ENCODE assay signal across 28 cellular contexts in genomic region chr9:104107799-104108198, GRCh38.
"Had no signal": no experiment of that assay in that cellular context is flagged by ENCODE, and none has a peak within 500 bp of the region (broad histone marks: within the 10 kb centered on the region; RNA-seq: fewer than 3 reads in every experiment).

No MANE protein-coding gene starts in this region.

- H3K4me1 Mint-ChIP-seq: activated B cell treated with CpG ODN at 0.5 μM for 24 hours; activated CD4-positive, alpha-beta T cell treated with anti-CD3 and anti-CD28 coated beads, Interleukin-2, amount 10 ng/mL, durations not matched to agents 24 days and 14 days; activated naive CD4-positive, alpha-beta T cell treated with anti-CD3 and anti-CD28 coated beads, Interleukin-2, amount 10 ng/mL, durations not matched to agents 7 days and 5 days; activated naive CD4-positive, alpha-beta T cell treated with anti-CD3 and anti-CD28 coated beads, Interleukin-2, amount 50 U/mL, for 24 hours had no signal

- H3K9me3 Mint-ChIP-seq: activated B cell treated with CpG ODN at 0.5 μM for 24 hours; activated CD4-positive, alpha-beta memory T cell treated with anti-CD3 and anti-CD28 coated beads for 36 hours; activated CD4-positive, alpha-beta T cell treated with anti-CD3 and anti-CD28 coated beads, Interleukin-2, amount 10 ng/mL, durations not matched to agents 24 days and 14 days; activated CD8-positive, alpha-beta T cell treated with anti-CD3 and anti-CD28 coated beads for 36 hours; activated naive CD4-positive, alpha-beta T cell treated with anti-CD3 and anti-CD28 coated beads, Interleukin-2, amount 10 ng/mL, durations not matched to agents 7 days and 5 days; activated naive CD4-positive, alpha-beta T cell treated with anti-CD3 and anti-CD28 coated beads, Interleukin-2, amount 50 U/mL, for 24 hours; activated T-cell treated with anti-CD3 and anti-CD28 coated beads, Interleukin-2, amount 50 U/mL, for 4 hours; activated T-helper 1 cell treated with anti-CD3 and anti-CD28 coated beads, Interleukin-12 subunit alpha, Interleukin-12 subunit beta, Interleukin-2, Interleukin-4 antibody, amounts not matched to agents 30 ng/mL and 10 ng/mL and 1 ng/mL, durations not matched to agents 14 hours and 24 hours and 36 hours; activated T-helper 2 cell treated with anti-CD3 and anti-CD28 coated beads, Interferon-gamma antibody, Interleukin-2, Interleukin-4, amounts not matched to agents 10 μg/mL and 5 μg/mL and 100 μg/mL, durations not matched to agents 14 hours and 24 hours and 36 hours; T-helper 1 cell treated with Interleukin-12 subunit alpha and Interleukin-12 subunit beta and Interleukin-4 antibody, amounts not matched to agents 30 μg/mL and 1 μg/mL, for 36 hours; T-helper 2 cell treated with Interferon-gamma antibody and Interleukin-4, amounts not matched to agents 5 μg/mL and 100 μg/mL, for 36 hours had no signal

- H3K4me3 Mint-ChIP-seq: activated B cell treated with CpG ODN at 0.5 μM for 24 hours; activated CD4-positive, alpha-beta memory T cell treated with anti-CD3 and anti-CD28 coated beads for 36 hours; activated CD4-positive, alpha-beta T cell treated with anti-CD3 and anti-CD28 coated beads, Interleukin-2, amount 10 ng/mL, durations not matched to agents 24 days and 14 days; activated CD8-positive, alpha-beta T cell treated with anti-CD3 and anti-CD28 coated beads for 36 hours; activated naive CD4-positive, alpha-beta T cell treated with anti-CD3 and anti-CD28 coated beads, Interleukin-2, amount 10 ng/mL, durations not matched to agents 7 days and 5 days; activated naive CD4-positive, alpha-beta T cell treated with anti-CD3 and anti-CD28 coated beads, Interleukin-2, amount 50 U/mL, for 24 hours; activated naive CD8-positive, alpha-beta T cell; activated T-cell treated with anti-CD3 and anti-CD28 coated beads, Interleukin-2, amount 50 U/mL, for 4 hours; activated T-helper 1 cell treated with anti-CD3 and anti-CD28 coated beads, Interleukin-12 subunit alpha, Interleukin-12 subunit beta, Interleukin-2, Interleukin-4 antibody, amounts not matched to agents 30 ng/mL and 10 ng/mL and 1 ng/mL, durations not matched to agents 14 hours and 24 hours and 36 hours; T-helper 1 cell treated with Interleukin-12 subunit alpha and Interleukin-12 subunit beta and Interleukin-4 antibody, amounts not matched to agents 30 μg/mL and 1 μg/mL, for 36 hours; T-helper 2 cell treated with Interferon-gamma antibody and Interleukin-4, amounts not matched to agents 5 μg/mL and 100 μg/mL, for 36 hours had no signal

- H3K27me3 Mint-ChIP-seq: activated B cell treated with CpG ODN at 0.5 μM for 24 hours; activated CD4-positive, alpha-beta memory T cell treated with anti-CD3 and anti-CD28 coated beads for 36 hours; activated CD4-positive, alpha-beta T cell treated with anti-CD3 and anti-CD28 coated beads, Interleukin-2, amount 10 ng/mL, durations not matched to agents 24 days and 14 days; activated CD8-positive, alpha-beta T cell treated with anti-CD3 and anti-CD28 coated beads for 36 hours; activated naive CD4-positive, alpha-beta T cell treated with anti-CD3 and anti-CD28 coated beads, Interleukin-2, amount 10 ng/mL, durations not matched to agents 7 days and 5 days; activated naive CD4-positive, alpha-beta T cell treated with anti-CD3 and anti-CD28 coated beads, Interleukin-2, amount 50 U/mL, for 24 hours; activated naive CD8-positive, alpha-beta T cell had no signal

- DNase-seq: activated B cell treated with CpG ODN at 0.5 μM for 24 hours; activated CD4-positive, alpha-beta memory T cell treated with anti-CD3 and anti-CD28 coated beads for 36 hours; activated CD4-positive, alpha-beta T cell treated with anti-CD3 and anti-CD28 coated beads for 4 hours; activated CD4-positive, alpha-beta T cell treated with anti-CD3 and anti-CD28 coated beads, Interleukin-2, amount 10 ng/mL, durations not matched to agents 24 days and 14 days; activated CD4-positive, alpha-beta T cell treated with anti-CD3 and anti-CD28 coated beads, Interleukin-2, amount 50 U/mL, for 1 hour; activated CD4-positive, alpha-beta T cell treated with anti-CD3 and anti-CD28 coated beads, Interleukin-2, amount 50 U/mL, for 4 hours; activated CD4-positive, CD25-positive, alpha-beta regulatory T cell treated with anti-CD3 and anti-CD28 coated beads, Interleukin-2, amount 50 U/mL, for 72 hours; activated CD8-positive, alpha-beta T cell treated with anti-CD3 and anti-CD28 coated beads for 36 hours; activated effector memory CD4-positive, alpha-beta T cell treated with Interleukin-2 at 50 U/mL for 16 hours; activated gamma-delta T cell; activated naive CD4-positive, alpha-beta T cell treated with anti-CD3 and anti-CD28 coated beads, Interleukin-2, amount 10 ng/mL, durations not matched to agents 7 days and 5 days; activated naive CD4-positive, alpha-beta T cell treated with Interleukin-2 at 50 U/mL for 16 hours; activated T-cell treated with anti-CD3 and anti-CD28 coated beads for 4 hours; activated T-cell treated with anti-CD3 and anti-CD28 coated beads, Interleukin-2, amount 50 U/mL, for 1 hour; activated T-cell treated with anti-CD3 and anti-CD28 coated beads, Interleukin-2, amount 50 U/mL, for 4 hours; aorta; body of pancreas; brain microvascular endothelial cell; central memory CD4-positive, alpha-beta T cell; SW 1271; T-helper 1 cell; T-helper 9 cell had no signal

- ATAC-seq: activated CD8-positive, alpha-beta T cell treated with anti-CD3 and anti-CD28 coated beads for 36 hours; activated T-cell treated with anti-CD3 and anti-CD28 coated beads, Interleukin-2, amount 50 U/mL, for 4 hours; body of pancreas had no signal

- H3K27ac Mint-ChIP-seq: activated B cell treated with CpG ODN at 0.5 μM for 24 hours; activated CD4-positive, alpha-beta memory T cell treated with anti-CD3 and anti-CD28 coated beads for 36 hours; activated CD4-positive, alpha-beta T cell treated with anti-CD3 and anti-CD28 coated beads, Interleukin-2, amount 10 ng/mL, durations not matched to agents 24 days and 14 days; activated CD8-positive, alpha-beta T cell treated with anti-CD3 and anti-CD28 coated beads for 36 hours; activated naive CD4-positive, alpha-beta T cell treated with anti-CD3 and anti-CD28 coated beads, Interleukin-2, amount 10 ng/mL, durations not matched to agents 7 days and 5 days; activated naive CD4-positive, alpha-beta T cell treated with anti-CD3 and anti-CD28 coated beads, Interleukin-2, amount 50 U/mL, for 24 hours; activated naive CD8-positive, alpha-beta T cell; activated T-helper 1 cell treated with anti-CD3 and anti-CD28 coated beads, Interleukin-12 subunit alpha, Interleukin-12 subunit beta, Interleukin-2, Interleukin-4 antibody, amounts not matched to agents 30 ng/mL and 10 ng/mL and 1 ng/mL, durations not matched to agents 14 hours and 24 hours and 36 hours; activated T-helper 2 cell treated with anti-CD3 and anti-CD28 coated beads, Interferon-gamma antibody, Interleukin-2, Interleukin-4, amounts not matched to agents 10 μg/mL and 5 μg/mL and 100 μg/mL, durations not matched to agents 14 hours and 24 hours and 36 hours had no signal
